ENCODE assay signal across 8 cellular contexts in genomic region chr16:75108792-75109731, GRCh38. TPM values are rescaled to one million over a fixed set of nuclear protein-coding genes. Genes with fewer than 3 reads are reported as not detected.
DNase-seq lines count a peak whose midpoint lies in the region; ATAC-seq and TF ChIP-seq lines count a peak whose summit lies in the region.

No MANE protein-coding gene starts in this region.

- H3K4me2 ChIP-seq in HCT116 (ENCODE audit: low read length) (peak overlapping the region; percentile 79), OCI-LY7 (ENCODE audit: low read length) (peak overlapping the region; percentile 70)

- POLR2A ChIA-PET in HCT116 (lab: Charles Lee), result interaction anchor here (0.6 to 1.2 kb wide), 4 partner anchors 16 to 124 kb away, joined by 3 to 5 read pairs (median 4); partner anchors contain the start of genes WDR59 and ZNRF1
- POLR2A ChIA-PET in OCI-LY7 (lab: Charles Lee), result interaction anchor here (0.6 to 2.4 kb wide), 12 partner anchors 11 to 156 kb away, joined by 3 to 11 read pairs (median 4); partner anchors contain the start of genes WDR59 and ZNRF1

- peaks cover 48% of the 10 kb centered on the region for H3K4me1 Mint-ChIP-seq in activated T-cell treated with anti-CD3 and anti-CD28 coated beads, Interleukin-2, amount 50 U/mL, for 4 hours (ENCODE audit: low read depth)

- intact Hi-C loops in HCT116 (cut with micrococcal nuclease), result no loop called here
- intact Hi-C loops in OCI-LY7 (cut with micrococcal nuclease; ENCODE audit: unreplicated experiment), result no loop called here
- intact Hi-C loops in esophagus squamous epithelium (cut with DNase I), result no loop called here

- H3K4me3 ChIP-seq in HCT116 (replicated peaks in 1 of 2; ENCODE audit: low read depth in 1 of 2, low read length in 2 of 2) (peak overlapping the region; percentile 29 to 52), OCI-LY7 (ENCODE audit: low read depth, low read length, poor library complexity, severe bottlenecking) (peak overlapping the region; percentile 53), esophagus squamous epithelium (peak overlapping the region in 2 of 4 donors; percentile 11 to 54)

- TF ChIP-seq CTCF in HCT116 (IDR thresholded peaks at IDR 0.05 in 2 of 3, conservative IDR thresholded peaks at IDR 0.05 in 1 of 3; ENCODE audit: borderline replicate concordance in 1 of 3, insufficient read depth in 1 of 3, low read depth in 2 of 3, low read length in 2 of 3) (no peak), OCI-LY7 (conservative IDR thresholded peaks at IDR 0.05; ENCODE audit: low read length) (no peak), esophagus squamous epithelium (IDR thresholded peaks at IDR 0.05) (no peak)

- H3K9me3 ChIP-seq in HCT116 (ENCODE audit: control insufficient read depth in 1 of 2, insufficient read depth in 1 of 2, low read depth in 1 of 2, low read length in 2 of 2), result no peaks in the 10 kb centered on the region
- H3K9me3 ChIP-seq in OCI-LY7 (ENCODE audit: low read length), result no peaks in the 10 kb centered on the region
- no peaks in the 10 kb centered on the region for H3K9me3 ChIP-seq in esophagus squamous epithelium

- peak; percentile 79 for DNase-seq in AG20443 (ENCODE audit: low spot score)
- DNase-seq in HCT116 (ENCODE audit: low read depth, low spot score), result peak; percentile 78
- DNase-seq in OCI-LY7 (ENCODE audit: low spot score), result peak; percentile 68
- peak; percentile 69 for DNase-seq in activated T-cell treated with anti-CD3 and anti-CD28 coated beads, Interleukin-2, amount 50 U/mL, for 4 hours
- DNase-seq in esophagus squamous epithelium (lab: John Stamatoyannopoulos, UW), result peak; percentile 32
- peak; percentile 67 for DNase-seq in non-pigmented ciliary epithelial cell (ENCODE audit: low read depth)
- DNase-seq in stromal cell of bone marrow (ENCODE audit: low read depth), result peak; percentile 87
- DNase-seq in NCI-H2227 (lab: John Stamatoyannopoulos, UW; ENCODE audit: unreplicated experiment), result no peak

- BruUV-seq in HCT116 (replicated peaks; lab: Mats Ljungman, UMichigan) (no TSS peak), OCI-LY7 (replicated peaks; lab: Mats Ljungman, UMichigan) (no TSS peak)

- H3K36me3 ChIP-seq in HCT116 (ENCODE audit: control insufficient read depth in 1 of 2, insufficient read depth in 2 of 2, low read length in 2 of 2) (peaks cover 0 to 5% of the 10 kb centered on the region in 2 experiments; a peak in 1 of 4 replicates), OCI-LY7 (ENCODE audit: insufficient read depth, low read length) (no peaks in the 10 kb centered on the region), esophagus squamous epithelium (peaks cover 0 to 21% (median 0%) of the 10 kb centered on the region in 3 donors)

- H3K27ac ChIP-seq in HCT116 (ENCODE audit: low read depth, low read length) (peak overlapping the region; percentile 91), OCI-LY7 (ENCODE audit: low read depth, low read length, poor library complexity, severe bottlenecking) (peak overlapping the region; percentile 64), esophagus squamous epithelium (peak overlapping the region; percentile 78 to 90 (median 85))

- WGBS in esophagus squamous epithelium, 2 donors, result 37 to 42% methylated on average over 12 to 15 of the region's 27 CpGs

- CTCF ChIA-PET in HCT116 (lab: Charles Lee), result interaction anchor here (0.9 to 4.4 kb wide), 7 partner anchors 10 to 124 kb away, joined by 3 to 116 read pairs (median 5); partner anchors contain the start of genes WDR59 and ZNRF1
- CTCF ChIA-PET in OCI-LY7 (lab: Charles Lee; ENCODE audit: unreplicated experiment), result interaction anchor here (1.7 to 4.0 kb wide), 2 partner anchors 34 to 111 kb away, joined by 5 to 30 read pairs; partner anchors contain the start of gene ZNRF1

- TF ChIP-seq POLR2A in HCT116 (IDR thresholded peaks at IDR 0.05; ENCODE audit: borderline replicate concordance, extremely low read depth, insufficient read depth, insufficient read length) (no peak), esophagus squamous epithelium (IDR thresholded peaks at IDR 0.05) (no peak)

- peak overlapping the region; percentile 81 for H3K9ac ChIP-seq in HCT116 (ENCODE audit: low read length)

- H2AFZ ChIP-seq in HCT116 (ENCODE audit: low read depth, low read length, poor library complexity, severe bottlenecking) (no peak overlapping the region), OCI-LY7 (ENCODE audit: low read length) (peak overlapping the region; percentile 82; the same call in 1 of the 2 replicates)

- peak overlapping the region; percentile 56 for H3K4me3 Mint-ChIP-seq in activated T-cell treated with anti-CD3 and anti-CD28 coated beads, Interleukin-2, amount 50 U/mL, for 4 hours

- no peaks in the 10 kb centered on the region; the same call in 1 of the 2 replicates for H3K79me2 ChIP-seq in HCT116 (ENCODE audit: insufficient read depth, low read length)
- no peaks in the 10 kb centered on the region for H3K79me2 ChIP-seq in OCI-LY7 (ENCODE audit: insufficient read depth, low read depth, low read length)

- no peaks in the 10 kb centered on the region for H3K9me3 Mint-ChIP-seq in activated T-cell treated with anti-CD3 and anti-CD28 coated beads, Interleukin-2, amount 50 U/mL, for 4 hours

- no peaks in the 10 kb centered on the region for H3K9me2 ChIP-seq in HCT116 (ENCODE audit: insufficient read depth)
- no peaks in the 10 kb centered on the region for H3K9me2 ChIP-seq in OCI-LY7 (ENCODE audit: insufficient read depth, low read length)

- no peaks in the 10 kb centered on the region for H4K20me1 ChIP-seq in HCT116 (ENCODE audit: insufficient read depth)
- no peaks in the 10 kb centered on the region for H4K20me1 ChIP-seq in OCI-LY7 (ENCODE audit: insufficient read depth, low read length)

- RAD21 ChIA-PET in HCT116 (lab: Charles Lee; ENCODE audit: low non-redundant PET in 1 of 2, low total read pairs in 2 of 2, uncharacterized antibody in 2 of 2, unreplicated experiment in 2 of 2), result interaction anchor here (1.1 to 3.5 kb wide), 3 partner anchors 111 kb away, joined by 3 to 33 read pairs (median 5); partner anchors contain the start of gene ZNRF1 (in 2 of the 2)

- ATAC-seq in HCT116, result peak; percentile 58
- ATAC-seq in activated T-cell treated with anti-CD3 and anti-CD28 coated beads, Interleukin-2, amount 50 U/mL, for 4 hours, result peak; percentile 82 to 86

- peaks cover 20% of the 10 kb centered on the region for H3K27me3 Mint-ChIP-seq in activated T-cell treated with anti-CD3 and anti-CD28 coated beads, Interleukin-2, amount 50 U/mL, for 4 hours (ENCODE audit: low read depth)

- H3K4me1 ChIP-seq in HCT116 (ENCODE audit: control insufficient read depth in 1 of 2, insufficient read depth in 2 of 2, low read length in 2 of 2) (peaks cover 35 to 49% of the 10 kb centered on the region in 2 experiments), OCI-LY7 (ENCODE audit: insufficient read depth, low read length, poor library complexity, severe bottlenecking) (peaks cover 72% of the 10 kb centered on the region), esophagus squamous epithelium (peaks cover 59 to 96% (median 75%) of the 10 kb centered on the region in 3 donors)

- peaks cover 2% of the 10 kb centered on the region for H3K36me3 Mint-ChIP-seq in activated T-cell treated with anti-CD3 and anti-CD28 coated beads, Interleukin-2, amount 50 U/mL, for 4 hours (ENCODE audit: insufficient read depth)

- H3K27me3 ChIP-seq in HCT116 (ENCODE audit: insufficient read depth, low read length) (no peaks in the 10 kb centered on the region), esophagus squamous epithelium (no peaks in the 10 kb centered on the region)

- no peak for TF ChIP-seq RAD21 in HCT116 (IDR thresholded peaks at IDR 0.05; ENCODE audit: low read depth)

TF ChIP-seq in HCT116, 20 proteins besides CTCF, POLR2A, EP300 and RAD21 (continues in another document):
- peak; percentile 76 for TF ChIP-seq POLR2AphosphoS5 (IDR thresholded peaks at IDR 0.05; ENCODE audit: low read depth, low read length)
- TF ChIP-seq REST (IDR thresholded peaks at IDR 0.05; ENCODE audit: low read depth), result no peak
- TF ChIP-seq SP1 (IDR thresholded peaks at IDR 0.05; ENCODE audit: low read depth), result no peak
- peak; percentile 71; the same call in 1 of the 2 replicates for TF ChIP-seq ZFX (IDR thresholded peaks at IDR 0.05)
- TF ChIP-seq CEBPB (IDR thresholded peaks at IDR 0.05; ENCODE audit: low read depth), result no peak
- no peak for TF ChIP-seq ZNF274 (IDR thresholded peaks at IDR 0.05; ENCODE audit: low read depth, low read length)

RNA-seq across cellular contexts. Expression of gene LDHD, which starts 7.5 kb away (rescaled TPM):
- total RNA-seq in HCT116 (2021; ENCODE audit: unreplicated experiment) (3.4 TPM), OCI-LY7 (2022) (0.48 and 0.83 TPM in 2 replicates), esophagus squamous epithelium (10 to 100 TPM in 2 of 4 donors, 1 to 10 TPM in 2; 3.3 to 20.4 (median 10.4) TPM)
- polyA plus RNA-seq in HCT116 (2012), result 5.7 and 6.6 TPM in 2 replicates
- 0.09 and 0.67 TPM in 2 replicates for total RNA-seq in OCI-LY7 (2014; rRNA removed; shearing (Covaris generic))
- under 1 TPM in 1 of 3 donors, not detected in 2; 0.11 TPM for total RNA-seq in activated T-cell treated with anti-CD3 and anti-CD28 coated beads, Interleukin-2, amount 50 U/mL, for 4 hours

RNA-seq across cellular contexts. Expression of gene ZFP1, which starts 39.3 kb away (rescaled TPM):
- total RNA-seq in HCT116 (2021; ENCODE audit: unreplicated experiment) (12.8 TPM), OCI-LY7 (2022) (23.0 and 23.9 TPM in 2 replicates), esophagus squamous epithelium (1 to 10 TPM; 3.1 to 9.1 (median 5.7) TPM)
- 6.2 and 7.1 TPM in 2 replicates for polyA plus RNA-seq in HCT116 (2012)
- 17.3 and 25.0 TPM in 2 replicates for total RNA-seq in OCI-LY7 (2014; rRNA removed; shearing (Covaris generic))
- 10 to 100 TPM; 11.5 to 13.4 (median 13.4) TPM for total RNA-seq in activated T-cell treated with anti-CD3 and anti-CD28 coated beads, Interleukin-2, amount 50 U/mL, for 4 hours
